ENCODE assay signal across 8 cellular contexts in the genomic region with DNA sequence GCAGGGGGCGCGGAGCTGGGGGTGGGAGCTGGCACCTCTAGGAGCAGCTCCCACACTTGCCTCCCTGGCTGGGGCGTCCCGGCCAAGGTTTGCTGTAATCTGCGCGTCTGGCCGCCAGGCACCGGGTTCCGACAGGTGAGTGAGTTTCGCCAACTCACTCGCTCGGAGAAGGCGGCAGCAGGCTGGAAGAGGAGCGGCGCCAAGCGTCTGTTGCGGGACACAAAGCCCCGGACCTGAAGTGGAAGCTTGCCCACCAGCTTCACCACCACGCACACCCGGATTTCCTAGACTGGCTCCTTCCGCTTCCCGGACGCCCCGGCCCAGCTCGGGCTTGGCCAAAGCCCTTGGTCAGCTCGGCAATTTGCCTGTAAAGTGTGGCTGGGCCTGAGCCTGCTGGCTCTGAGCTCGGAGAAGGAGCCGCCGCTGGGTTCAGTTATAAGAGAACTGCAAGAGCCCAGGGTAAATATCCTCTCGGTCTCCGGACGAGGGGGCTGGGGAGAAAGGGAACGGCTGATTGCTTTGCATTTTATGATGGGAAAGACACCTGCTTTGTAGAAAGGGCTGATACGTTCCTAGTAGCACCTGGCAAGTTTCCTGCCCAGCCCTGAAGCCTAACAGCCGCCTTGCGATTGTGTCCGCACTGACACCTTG. TPM values are rescaled to one million over a fixed set of nuclear protein-coding genes. Genes with fewer than 3 reads are reported as not detected.
DNase-seq lines count a peak whose midpoint lies in the region; ATAC-seq and TF ChIP-seq lines count a peak whose summit lies in the region.

No MANE protein-coding gene starts in this region.

- peak in 1 of 2 donors; percentile 29 for ATAC-seq in stimulated activated naive B cell treated with anti-CD40 and anti-IgM and Interleukin-4, amounts not matched to agents 10 μg/mL and 1 μg/mL and 100 μg/mL, for 72 hours (replicated peaks)
- no peak for ATAC-seq in GM18505 (IDR thresholded peaks at IDR 0.05; ENCODE audit: unreplicated experiment)

- peaks cover 48 to 53% of the 10 kb centered on the region in 2 donors for H3K27me3 Mint-ChIP-seq in stimulated activated naive B cell treated with anti-CD40 and anti-IgM and Interleukin-4, amounts not matched to agents 10 μg/mL and 1 μg/mL and 100 μg/mL, for 72 hours

- H3K27me3 ChIP-seq in breast epithelium (no peaks in the 10 kb centered on the region), kidney epithelial cell (ENCODE audit: control insufficient read depth, insufficient read depth, low read length) (peaks cover 28% of the 10 kb centered on the region), HAP-1 (ENCODE audit: low read depth) (no peaks in the 10 kb centered on the region)

- H3K4me1 Mint-ChIP-seq in stimulated activated naive B cell treated with anti-CD40 and anti-IgM and Interleukin-4, amounts not matched to agents 10 μg/mL and 1 μg/mL and 100 μg/mL, for 72 hours: peaks cover 10 to 19% of the 10 kb centered on the region in 2 donors

- no peaks in the 10 kb centered on the region for H3K4me1 ChIP-seq in breast epithelium
- no peaks in the 10 kb centered on the region for H3K4me1 ChIP-seq in HAP-1

- DNase-seq in C1 segment of cervical spinal cord (lab: John Stamatoyannopoulos, UW) (peak in 8 of 14 donors; percentile 12 to 68 (median 36)), NB4 (ENCODE audit: low read depth) (peak; percentile 6), breast epithelium (ENCODE audit: low spot score in 2 of 2) (peak; percentile 23 to 58), kidney epithelial cell (ENCODE audit: low read depth) (no peak), HAP-1 (ENCODE audit: low spot score in 2 of 2) (no peak)
- no peak for DNase-seq in stimulated activated naive B cell treated with anti-CD40 and anti-IgM and Interleukin-4, amounts not matched to agents 10 μg/mL and 1 μg/mL and 100 μg/mL, for 72 hours
- DNase-seq in effector CD4-positive, alpha-beta T cell: no peak

- H3K4me3 Mint-ChIP-seq in stimulated activated naive B cell treated with anti-CD40 and anti-IgM and Interleukin-4, amounts not matched to agents 10 μg/mL and 1 μg/mL and 100 μg/mL, for 72 hours: peak overlapping the region; percentile 61 to 70

- H3K27ac ChIP-seq in breast epithelium: peak overlapping the region; percentile 61 to 62

- intact Hi-C loops in breast epithelium (cut with DNase I; ENCODE audit: low total_unique reads): no loop called here

- no peaks in the 10 kb centered on the region for H3K36me3 Mint-ChIP-seq in stimulated activated naive B cell treated with anti-CD40 and anti-IgM and Interleukin-4, amounts not matched to agents 10 μg/mL and 1 μg/mL and 100 μg/mL, for 72 hours

- no peaks in the 10 kb centered on the region for H3K36me3 ChIP-seq in breast epithelium
- no peaks in the 10 kb centered on the region for H3K36me3 ChIP-seq in kidney epithelial cell (ENCODE audit: control insufficient read depth, insufficient read depth, low read length)
- no peaks in the 10 kb centered on the region for H3K36me3 ChIP-seq in HAP-1 (replicated peaks)

- TF ChIP-seq POLR2A in NB4 (IDR thresholded peaks at IDR 0.05; ENCODE audit: extremely low read depth, insufficient read length): no peak
- no peak for TF ChIP-seq POLR2A in breast epithelium (IDR thresholded peaks at IDR 0.05)
- no peak for TF ChIP-seq POLR2A in GM18505 (IDR thresholded peaks at IDR 0.05; ENCODE audit: borderline replicate concordance, extremely low read depth, insufficient read depth, insufficient read length)

- no peaks in the 10 kb centered on the region for H3K9me3 Mint-ChIP-seq in stimulated activated naive B cell treated with anti-CD40 and anti-IgM and Interleukin-4, amounts not matched to agents 10 μg/mL and 1 μg/mL and 100 μg/mL, for 72 hours

- TF ChIP-seq CTCF in NB4 (IDR thresholded peaks at IDR 0.05; ENCODE audit: low read depth, low read length): no peak
- TF ChIP-seq CTCF in breast epithelium (IDR thresholded peaks at IDR 0.05): peak in 1 of 3 donors; percentile 24
- TF ChIP-seq CTCF in kidney epithelial cell (IDR thresholded peaks at IDR 0.05; ENCODE audit: insufficient read depth, low read length, poor library complexity, severe bottlenecking): no peak

- in situ Hi-C loops in HAP-1 (cut with MboI; ENCODE audit: low sequenced_read_pairs): no loop called here

- H3K9me3 ChIP-seq in breast epithelium (no peaks in the 10 kb centered on the region), HAP-1 (no peaks in the 10 kb centered on the region)

- H3K4me3 ChIP-seq in NB4 (ENCODE audit: low read depth, low read length): peak overlapping the region; percentile 14
- H3K4me3 ChIP-seq in breast epithelium: peak overlapping the region; percentile 56 to 73 (median 64)
- peak overlapping the region; percentile 44 for H3K4me3 ChIP-seq in kidney epithelial cell (ENCODE audit: low read depth, low read length)
- H3K4me3 ChIP-seq in HAP-1: no peak overlapping the region

- H3K27ac Mint-ChIP-seq in stimulated activated naive B cell treated with anti-CD40 and anti-IgM and Interleukin-4, amounts not matched to agents 10 μg/mL and 1 μg/mL and 100 μg/mL, for 72 hours: no peak overlapping the region

RNA-seq across cellular contexts. Expression of a gene that starts 0.5 kb away (rescaled TPM):
- total RNA-seq in breast epithelium (1 to 10 TPM; 1.8 to 2.9 (median 2.0) TPM), kidney epithelial cell (0.63 and 1.1 TPM in 2 replicates)

Comparison
In these comparisons a context has a peak if more than half of its experiments do, and no peak if none do; other contexts are left out.
1. DNase-seq: peak in C1 segment of cervical spinal cord (8 of 14), NB4 (single experiment) and breast epithelium (2 of 2); none in kidney epithelial cell (single experiment), stimulated activated naive B cell treated with anti-CD40 and anti-IgM and Interleukin-4, amounts not matched to agents 10 μg/mL and 1 μg/mL and 100 μg/mL, for 72 hours (single experiment), effector CD4-positive, alpha-beta T cell (single experiment) and HAP-1 (0 of 2).